In genomic region chr5:142792865-142793232, GRCh38 we compare ENCODE assay signal across 17 cellular contexts. TPM values are rescaled to one million over a fixed set of nuclear protein-coding genes. Genes with fewer than 3 reads are reported as not detected.
DNase-seq lines count a peak whose midpoint lies in the region; ATAC-seq, FAIRE-seq and TF ChIP-seq lines count a peak whose summit lies in the region.
"Had no signal": no experiment of that assay in that cellular context is flagged by ENCODE, and none has a peak within 500 bp of the region (broad histone marks: within the 10 kb centered on the region; RNA-seq: fewer than 3 reads in every experiment).

No MANE protein-coding gene starts in this region.

- H3K4ac ChIP-seq in H9 (ENCODE audit: low read depth, low read length) = no peak overlapping the region

- H2BK5ac ChIP-seq in H9 (ENCODE audit: insufficient read length, low read length) = no peak overlapping the region

- H3K4me3 ChIP-seq in BLaER1 treated with 17β-estradiol and CSF1 and Interleukin-3, amounts not matched to agents 10 nM and 100 nM = no peak overlapping the region
- H3K4me3 ChIP-seq: BLaER1, GM23338 had no signal

- H2BK12ac ChIP-seq in H9 (ENCODE audit: insufficient read length, low read depth, low read length) = no peak overlapping the region

- H3K9me3 Mint-ChIP-seq in dendritic cell treated with granulocyte-macrophage colony-stimulating factor and Interleukin-4, amounts not matched to agents 40 ng/mL and 50 ng/mL, for 4 days = no peaks in the 10 kb centered on the region
- H3K9me3 Mint-ChIP-seq in stimulated activated effector memory CD8-positive, alpha-beta T cell treated with anti-CD3 and anti-CD28 coated beads, Interleukin-12 subunit alpha, Interleukin-12 subunit beta, amount 100 ng/mL, for 72 hours = no peaks in the 10 kb centered on the region
- no peaks in the 10 kb centered on the region for H3K9me3 Mint-ChIP-seq in H9
- H3K9me3 Mint-ChIP-seq: CD4-positive, alpha-beta T cell; GM23338 had no signal

- H4K20me1 ChIP-seq in BLaER1 treated with 17β-estradiol and CSF1 and Interleukin-3, amounts not matched to agents 10 nM and 100 nM = peaks cover 0 to 2% (median 0%) of the 10 kb centered on the region in 11 experiments; a peak in 1 of 22 replicates
- H4K20me1 ChIP-seq in H9 (ENCODE audit: control insufficient read depth, insufficient read depth, insufficient read length) = no peaks in the 10 kb centered on the region
- H4K20me1 ChIP-seq: BLaER1 had no signal

- ATAC-seq in HG02759 (IDR thresholded peaks at IDR 0.05; ENCODE audit: unreplicated experiment) = peak; percentile 43
- no peak for ATAC-seq in stimulated activated effector memory CD8-positive, alpha-beta T cell treated with anti-CD3 and anti-CD28 coated beads, Interleukin-12 subunit alpha, Interleukin-12 subunit beta, amount 100 ng/mL, for 72 hours
- ATAC-seq: GM23338 had no signal

- FAIRE-seq in GM19239 (lab: Jason Lieb, UNC) = no peak
- FAIRE-seq: D721Med, G401.6, GM12891, H54 had no signal

- no peak overlapping the region for H4K8ac ChIP-seq in H9 (replicated peaks; ENCODE audit: insufficient read length, low read depth, low read length)

- 0 out of 22 replicates have a peak, but pooled peaks cover 0 to 4% (median 0%) of the 10 kb centered on the region in 11 experiments for H3K9me3 ChIP-seq in BLaER1 treated with 17β-estradiol and CSF1 and Interleukin-3, amounts not matched to agents 10 nM and 100 nM (replicated peaks in 1 of 11)
- no peaks in the 10 kb centered on the region for H3K9me3 ChIP-seq in H9 (ENCODE audit: control insufficient read depth, low read depth, low read length)
- H3K9me3 ChIP-seq: BLaER1, Caco-2 had no signal

- H2AFZ ChIP-seq in H9 (ENCODE audit: low read length) = no peak overlapping the region
- H2AFZ ChIP-seq: GM23338 had no signal

- no peak overlapping the region for H3K23ac ChIP-seq in H9 (ENCODE audit: insufficient read length, low read depth, low read length)

- H3K4me1 ChIP-seq in BLaER1 treated with 17β-estradiol and CSF1 and Interleukin-3, amounts not matched to agents 10 nM and 100 nM = peaks cover 35 to 98% (median 61%) of the 10 kb centered on the region in 10 experiments
- no peaks in the 10 kb centered on the region for H3K4me1 ChIP-seq in H9 (ENCODE audit: insufficient read depth, low read length)

- H3K18ac ChIP-seq in H9 (ENCODE audit: insufficient read length, low read depth, low read length) = no peak overlapping the region

- H2BK20ac ChIP-seq in H9 (ENCODE audit: low read depth, low read length, poor library complexity, severe bottlenecking) = no peak overlapping the region

- no peaks in the 10 kb centered on the region for H3K27me3 ChIP-seq in BLaER1 treated with 17β-estradiol and CSF1 and Interleukin-3, amounts not matched to agents 10 nM and 100 nM
- no peaks in the 10 kb centered on the region for H3K27me3 ChIP-seq in H9 (ENCODE audit: insufficient read depth, low read length)
- H3K27me3 ChIP-seq: BLaER1 had no signal

- H2AK5ac ChIP-seq in H9 (ENCODE audit: insufficient read length, low read length) = no peak overlapping the region

- H3T11ph ChIP-seq in H9 (ENCODE audit: low read length) = no peak overlapping the region

- H2BK15ac ChIP-seq in H9 (ENCODE audit: low read depth, low read length) = no peak overlapping the region

- H3K4me2 ChIP-seq in BLaER1 treated with 17β-estradiol and CSF1 and Interleukin-3, amounts not matched to agents 10 nM and 100 nM = peak overlapping the region in 8 of 11 experiments; percentile 19 to 93 (median 86); a peak in 14 of 22 replicates
- no peak overlapping the region for H3K4me2 ChIP-seq in H9 (ENCODE audit: insufficient read depth, insufficient read length, low read length)
- H3K4me2 ChIP-seq: BLaER1, GM23338 had no signal

- no peak overlapping the region for H3K4me3 Mint-ChIP-seq in dendritic cell treated with granulocyte-macrophage colony-stimulating factor and Interleukin-4, amounts not matched to agents 40 ng/mL and 50 ng/mL, for 4 days
- H3K4me3 Mint-ChIP-seq in stimulated activated effector memory CD8-positive, alpha-beta T cell treated with anti-CD3 and anti-CD28 coated beads, Interleukin-12 subunit alpha, Interleukin-12 subunit beta, amount 100 ng/mL, for 72 hours = no peak overlapping the region
- no peak overlapping the region for H3K4me3 Mint-ChIP-seq in H9
- H3K4me3 Mint-ChIP-seq: CD4-positive, alpha-beta T cell; GM23338 had no signal

- no peak overlapping the region for H4K5ac ChIP-seq in H9 (ENCODE audit: insufficient read length, low read depth, low read length)

- intact Hi-C loops in dendritic cell treated with granulocyte-macrophage colony-stimulating factor and Interleukin-4, amounts not matched to agents 40 ng/mL and 50 ng/mL, for 4 days (cut with micrococcal nuclease) = no loop called here

- H3K79me1 ChIP-seq in H9 (ENCODE audit: insufficient read depth, low read depth, low read length, poor library complexity, severe bottlenecking) = no peaks in the 10 kb centered on the region

- H3K79me2 ChIP-seq in H9 (ENCODE audit: insufficient read depth, low read length) = peaks cover 3% of the 10 kb centered on the region; the same call in 1 of the 2 replicates

- H3K56ac ChIP-seq in H9 (ENCODE audit: insufficient read length, low read depth, low read length) = no peak overlapping the region

- H3K23me2 ChIP-seq in H9 (ENCODE audit: insufficient read length, low read depth, low read length, poor library complexity, severe bottlenecking) = no peaks in the 10 kb centered on the region

- H2BK120ac ChIP-seq in H9 (ENCODE audit: low read depth, low read length, poor library complexity, severe bottlenecking) = no peak overlapping the region

- H3K4me1 Mint-ChIP-seq in dendritic cell treated with granulocyte-macrophage colony-stimulating factor and Interleukin-4, amounts not matched to agents 40 ng/mL and 50 ng/mL, for 4 days (ENCODE audit: low read depth) = peaks cover 60% of the 10 kb centered on the region
- peaks cover 55% of the 10 kb centered on the region for H3K4me1 Mint-ChIP-seq in stimulated activated effector memory CD8-positive, alpha-beta T cell treated with anti-CD3 and anti-CD28 coated beads, Interleukin-12 subunit alpha, Interleukin-12 subunit beta, amount 100 ng/mL, for 72 hours
- peaks cover 9 to 10% of the 10 kb centered on the region in 2 experiments for H3K4me1 Mint-ChIP-seq in H9

- peaks cover 0 to 60% (median 0%) of the 10 kb centered on the region in 11 experiments; a peak in 11 of 22 replicates for H3K36me3 ChIP-seq in BLaER1 treated with 17β-estradiol and CSF1 and Interleukin-3, amounts not matched to agents 10 nM and 100 nM
- H3K36me3 ChIP-seq: BLaER1 had no signal

- peaks cover 22% of the 10 kb centered on the region for H3K36me3 Mint-ChIP-seq in dendritic cell treated with granulocyte-macrophage colony-stimulating factor and Interleukin-4, amounts not matched to agents 40 ng/mL and 50 ng/mL, for 4 days (ENCODE audit: low read depth)
- H3K36me3 Mint-ChIP-seq in stimulated activated effector memory CD8-positive, alpha-beta T cell treated with anti-CD3 and anti-CD28 coated beads, Interleukin-12 subunit alpha, Interleukin-12 subunit beta, amount 100 ng/mL, for 72 hours = peaks cover 5% of the 10 kb centered on the region
- H3K36me3 Mint-ChIP-seq in H9 (ENCODE audit: insufficient read depth in 1 of 3, low read depth in 3 of 3) = no peaks in the 10 kb centered on the region

- H3K27ac ChIP-seq in BLaER1 treated with 17β-estradiol and CSF1 and Interleukin-3, amounts not matched to agents 10 nM and 100 nM = peak overlapping the region in 10 of 11 experiments; percentile 13 to 98 (median 96); a peak in 14 of 22 replicates
- H3K27ac ChIP-seq in H9 (ENCODE audit: insufficient read length, low read depth, low read length) = no peak overlapping the region
- H3K27ac ChIP-seq: BLaER1 had no signal

- H3K27me3 Mint-ChIP-seq in dendritic cell treated with granulocyte-macrophage colony-stimulating factor and Interleukin-4, amounts not matched to agents 40 ng/mL and 50 ng/mL, for 4 days = no peaks in the 10 kb centered on the region
- no peaks in the 10 kb centered on the region for H3K27me3 Mint-ChIP-seq in H9 (ENCODE audit: low read depth)
- H3K27me3 Mint-ChIP-seq: CD4-positive, alpha-beta T cell had no signal

- no peak for DNase-seq in stimulated activated effector memory CD8-positive, alpha-beta T cell treated with anti-CD3 and anti-CD28 coated beads, Interleukin-12 subunit alpha, Interleukin-12 subunit beta, amount 100 ng/mL, for 72 hours (ENCODE audit: low spot score in 2 of 2)
- DNase-seq in H9 (no peak), GM19239 (ENCODE audit: insufficient read length, low spot score) (no peak), cerebellum (ENCODE audit: low spot score) (no peak), CD1c-positive myeloid dendritic cell (ENCODE audit: extremely low spot score) (no peak)
- DNase-seq: 8988T; Caco-2; CD4-positive, alpha-beta T cell had no signal

- H3K14ac ChIP-seq in H9 (ENCODE audit: insufficient read depth, low read length) = no peak overlapping the region

- TF ChIP-seq CTCF in H9 (conservative IDR thresholded peaks at IDR 0.05) = no peak

- no peak overlapping the region for H4K91ac ChIP-seq in H9 (ENCODE audit: insufficient read length, low read depth, low read length)

- peak overlapping the region; percentile 87 for H3K27ac Mint-ChIP-seq in dendritic cell treated with granulocyte-macrophage colony-stimulating factor and Interleukin-4, amounts not matched to agents 40 ng/mL and 50 ng/mL, for 4 days
- peak overlapping the region; percentile 6 for H3K27ac Mint-ChIP-seq in stimulated activated effector memory CD8-positive, alpha-beta T cell treated with anti-CD3 and anti-CD28 coated beads, Interleukin-12 subunit alpha, Interleukin-12 subunit beta, amount 100 ng/mL, for 72 hours
- H3K27ac Mint-ChIP-seq in H9 = no peak overlapping the region
- H3K27ac Mint-ChIP-seq: CD4-positive, alpha-beta T cell; GM23338 had no signal

- WGBS in H9 (ENCODE audit: extremely low coverage, insufficient read length, low lambda C conversion rate) = no CpG with 5 or more reads among the region's 5 CpGs

- H3K9ac ChIP-seq in BLaER1 treated with 17β-estradiol and CSF1 and Interleukin-3, amounts not matched to agents 10 nM and 100 nM = peak overlapping the region in 4 of 11 experiments; percentile 16 to 31 (median 21); a peak in 4 of 22 replicates
- H3K9ac ChIP-seq in H9 (ENCODE audit: extremely low read depth, insufficient read length, low read length) = no peak overlapping the region
- H3K9ac ChIP-seq: BLaER1 had no signal

RNA-seq across cellular contexts. Expression of gene ARHGAP26, which starts 22.7 kb away (rescaled TPM):
- total RNA-seq in H9 (2021) (13.8 and 15.2 TPM in 2 replicates), cerebellum (35.5 TPM)

Comparison
In these comparisons a context has a peak if more than half of its experiments do, and no peak if none do; other contexts are left out.
1. H3K27ac Mint-ChIP-seq: peak in dendritic cell treated with granulocyte-macrophage colony-stimulating factor and Interleukin-4, amounts not matched to agents 40 ng/mL and 50 ng/mL, for 4 days (single experiment) and stimulated activated effector memory CD8-positive, alpha-beta T cell treated with anti-CD3 and anti-CD28 coated beads, Interleukin-12 subunit alpha, Interleukin-12 subunit beta, amount 100 ng/mL, for 72 hours (single experiment); none in H9 (0 of 3).